ENCODE assay signal across 8 cellular contexts in the genomic region with DNA sequence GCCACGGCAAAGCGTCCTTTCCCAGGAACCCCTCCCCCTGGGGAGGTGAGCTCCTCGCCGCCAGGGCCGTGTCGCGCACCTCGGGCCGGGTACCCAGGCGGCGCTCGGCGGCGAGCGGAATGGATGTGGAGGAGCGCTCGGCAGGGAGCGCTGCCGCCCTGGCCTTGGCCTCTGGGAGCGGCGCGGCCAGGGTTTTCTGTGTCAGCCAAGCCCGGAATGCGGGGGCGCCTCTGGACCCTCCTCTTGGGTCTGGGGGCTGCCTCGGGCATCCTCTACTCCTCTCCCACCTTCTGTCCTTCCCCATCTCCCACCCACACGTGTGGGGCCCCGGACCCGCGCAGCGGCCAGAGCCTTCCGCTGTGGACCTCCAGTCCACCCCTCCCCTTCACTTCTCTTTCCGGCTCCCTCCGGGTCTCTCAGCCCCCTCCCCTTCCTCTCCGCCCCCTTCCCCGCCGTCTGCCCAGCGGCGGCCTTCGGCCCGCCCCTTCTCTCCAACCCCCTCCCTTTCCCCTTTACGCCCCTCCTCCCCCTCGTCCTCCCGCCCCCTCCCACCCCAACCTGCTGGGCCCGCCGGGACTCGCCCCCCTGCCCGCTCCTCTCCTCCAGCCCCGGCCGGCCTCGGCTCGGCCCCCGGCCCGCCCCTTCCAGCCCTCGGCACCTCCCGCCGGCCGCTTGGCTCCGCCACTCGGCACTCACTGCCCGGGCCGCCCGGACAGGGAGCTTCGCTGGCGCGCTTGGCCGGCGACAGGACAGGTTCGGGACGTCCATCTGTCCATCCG. TPM values are rescaled to one million over a fixed set of nuclear protein-coding genes. Genes with fewer than 3 reads are reported as not detected.
A peak's percentile ranks its signal among the peaks of the same experiment; 100 is the strongest.
DNase-seq lines count a peak whose midpoint lies in the region; ATAC-seq and TF ChIP-seq lines count a peak whose summit lies in the region.

Gene MERTK (plus strand): TSS at position 684 of the 779 bp plus-strand sequence. CDS start 129 bp downstream, outside the sequence.

- peaks cover 49% of the 10 kb centered on the region for H3K27me3 Mint-ChIP-seq in activated naive CD8-positive, alpha-beta T cell treated with anti-CD3 and anti-CD28 coated beads, Interleukin-2, amount 10 ng/mL, durations not matched to agents 7 days and 5 days

- DNase-seq in AG10803 (ENCODE audit: low read depth): peak; percentile 20
- no peak for DNase-seq in SK-N-MC (ENCODE audit: low read depth, low spot score)
- peak; percentile 72 for DNase-seq in activated naive CD8-positive, alpha-beta T cell treated with anti-CD3 and anti-CD28 coated beads, Interleukin-2, amount 10 ng/mL, durations not matched to agents 7 days and 5 days
- peak; percentile 90 for DNase-seq in Right ventricle myocardium superior
- peak; percentile 87 to 90 (median 90) for DNase-seq in ovary
- DNase-seq in aorta: peak; percentile 95 to 96

- POLR2A ChIA-PET in activated naive CD8-positive, alpha-beta T cell treated with anti-CD3 and anti-CD28 coated beads, Interleukin-2, amount 10 ng/mL, durations not matched to agents 7 days and 5 days (lab: Charles Lee): interaction anchor here (1.3 kb wide), 1 partner anchor 14 kb away, joined by 4 read pairs; the partner anchor contains the start of gene ANAPC1

- intact Hi-C loops in Right ventricle myocardium superior (cut with DNase I): loop anchor here (5.0 kb wide), 1 partner anchor 154 kb away; no protein-coding TSS in a partner anchor
- intact Hi-C loops in ovary (cut with DNase I): loop anchor here (2.0 to 10.0 kb wide), 4 partner anchors 134 to 357 kb away; partner anchors contain the start of gene ZC3H8 (in 1 of the 4)
- intact Hi-C loops in aorta (cut with DNase I): loop anchor here (2.0 to 5.0 kb wide), 4 partner anchors 75 to 157 kb away; partner anchors contain the start of gene TMEM87B (in 1 of the 2)

- H3K27me3 ChIP-seq in KMS-11 (ENCODE audit: insufficient read depth, low read depth) (no peaks in the 10 kb centered on the region), ovary (no peaks in the 10 kb centered on the region), aorta (ENCODE audit: control insufficient read depth in 1 of 2, insufficient read depth in 2 of 2, low read length in 1 of 2) (no peaks in the 10 kb centered on the region)

- H4K20me1 ChIP-seq in KMS-11 (ENCODE audit: insufficient read depth): no peaks in the 10 kb centered on the region

- peaks cover 10% of the 10 kb centered on the region for H3K4me1 Mint-ChIP-seq in activated naive CD8-positive, alpha-beta T cell treated with anti-CD3 and anti-CD28 coated beads, Interleukin-2, amount 10 ng/mL, durations not matched to agents 7 days and 5 days

- no peaks in the 10 kb centered on the region for H3K36me3 Mint-ChIP-seq in activated naive CD8-positive, alpha-beta T cell treated with anti-CD3 and anti-CD28 coated beads, Interleukin-2, amount 10 ng/mL, durations not matched to agents 7 days and 5 days

- H3K9ac ChIP-seq in KMS-11 (peak within 1 kb of the TSS; percentile 18; the same call in 1 of the 2 replicates), SK-N-MC (ENCODE audit: insufficient read length) (no peak within 1 kb of the TSS)

- H3K9me3 Mint-ChIP-seq in activated naive CD8-positive, alpha-beta T cell treated with anti-CD3 and anti-CD28 coated beads, Interleukin-2, amount 10 ng/mL, durations not matched to agents 7 days and 5 days: no peaks in the 10 kb centered on the region

- peak within 1 kb of the TSS; percentile 75 for H3K4me3 Mint-ChIP-seq in activated naive CD8-positive, alpha-beta T cell treated with anti-CD3 and anti-CD28 coated beads, Interleukin-2, amount 10 ng/mL, durations not matched to agents 7 days and 5 days

- H3K4me1 ChIP-seq in KMS-11 (ENCODE audit: low read depth, poor library complexity, severe bottlenecking): peaks cover 9% of the 10 kb centered on the region
- peaks cover 1% of the 10 kb centered on the region for H3K4me1 ChIP-seq in ovary (ENCODE audit: insufficient read depth)
- no peaks in the 10 kb centered on the region for H3K4me1 ChIP-seq in aorta (ENCODE audit: control insufficient read depth in 1 of 2, insufficient read depth in 2 of 2, low read length in 2 of 2)

- no peak for TF ChIP-seq EP300 in ovary (IDR thresholded peaks at IDR 0.05)

- H3K4me3 ChIP-seq in AG10803 (ENCODE audit: low read length) (peak within 1 kb of the TSS; percentile 55), KMS-11 (IDR thresholded peaks at IDR 0.05; ENCODE audit: insufficient read depth, low read depth, low read length) (no peak within 1 kb of the TSS), SK-N-MC (peak within 1 kb of the TSS; percentile 68), ovary (peak within 1 kb of the TSS; percentile 94), aorta (ENCODE audit: low read length in 2 of 2) (peak within 1 kb of the TSS; percentile 50 to 96)

- H3K79me2 ChIP-seq in KMS-11 (ENCODE audit: insufficient read depth, low read depth): no peaks in the 10 kb centered on the region

- TF ChIP-seq POLR2A in GM19099 (IDR thresholded peaks at IDR 0.05; ENCODE audit: extremely low read depth, insufficient read length, low read depth) (peak; percentile 64), ovary (IDR thresholded peaks at IDR 0.05) (peak; percentile 61)

- WGBS in ovary, 3 donors: 1% methylated on average over 29 to 70 of the region's 71 CpGs
- 1% methylated on average over 57 to 71 of the region's 71 CpGs for WGBS in aorta, 2 donors

- no peak within 1 kb of the TSS for H3K27ac Mint-ChIP-seq in activated naive CD8-positive, alpha-beta T cell treated with anti-CD3 and anti-CD28 coated beads, Interleukin-2, amount 10 ng/mL, durations not matched to agents 7 days and 5 days

- peak within 1 kb of the TSS; percentile 94; the same call in 1 of the 2 replicates for H3K4me2 ChIP-seq in KMS-11

- H3K27ac ChIP-seq in KMS-11: no peak within 1 kb of the TSS
- H3K27ac ChIP-seq in SK-N-MC: no peak within 1 kb of the TSS
- H3K27ac ChIP-seq in ovary: peak within 1 kb of the TSS; percentile 74 to 84
- H3K27ac ChIP-seq in aorta (ENCODE audit: low read depth in 1 of 2, low read length in 2 of 2): peak within 1 kb of the TSS; percentile 73 to 93

- H3K9me3 ChIP-seq in SK-N-MC (ENCODE audit: low read depth, low read length): no peaks in the 10 kb centered on the region
- no peaks in the 10 kb centered on the region for H3K9me3 ChIP-seq in ovary
- no peaks in the 10 kb centered on the region for H3K9me3 ChIP-seq in aorta (ENCODE audit: control insufficient read depth, low read length)

- TF ChIP-seq CTCF in AG10803 (conservative IDR thresholded peaks at IDR 0.05; ENCODE audit: low read length) (peak; percentile 36), KMS-11 (conservative IDR thresholded peaks at IDR 0.05; ENCODE audit: low read depth, low read length) (peak; percentile 23; the same call in 1 of the 2 replicates), ovary (IDR thresholded peaks at IDR 0.05) (peak; percentile 14 to 67 (median 58))

- H2AFZ ChIP-seq in KMS-11 (ENCODE audit: low read depth): peak within 1 kb of the TSS; percentile 79

- ATAC-seq in activated naive CD8-positive, alpha-beta T cell treated with anti-CD3 and anti-CD28 coated beads, Interleukin-2, amount 10 ng/mL, durations not matched to agents 7 days and 5 days (ENCODE audit: low read depth): peak; percentile 87
- ATAC-seq in Right ventricle myocardium superior (ENCODE audit: poor library complexity) (peak; percentile 93), aorta (ENCODE audit: low FRiP score) (peak; percentile 96)

- H3K36me3 ChIP-seq in KMS-11 (ENCODE audit: insufficient read depth): no peaks in the 10 kb centered on the region
- H3K36me3 ChIP-seq in SK-N-MC (ENCODE audit: insufficient read depth, low read length): no peaks in the 10 kb centered on the region
- no peaks in the 10 kb centered on the region for H3K36me3 ChIP-seq in ovary
- H3K36me3 ChIP-seq in aorta (ENCODE audit: control insufficient read depth in 1 of 2, insufficient read depth in 2 of 2, low read length in 1 of 2): no peaks in the 10 kb centered on the region

RNA-seq across cellular contexts. Expression of gene MERTK, which starts in this region (rescaled TPM):
- total RNA-seq in activated naive CD8-positive, alpha-beta T cell treated with anti-CD3 and anti-CD28 coated beads, Interleukin-2, amount 10 ng/mL, durations not matched to agents 7 days and 5 days: under 1 TPM; 0.74 to 0.89 TPM
- total RNA-seq in Right ventricle myocardium superior (5.0 TPM), ovary (10 to 100 TPM; 11.0 to 20.7 (median 13.7) TPM), aorta (10 to 100 TPM; 29.7 to 61.3 TPM)
- polyA plus RNA-seq in ovary (10 to 100 TPM in 1 of 2 donors, 1 to 10 TPM in 1; 8.3 to 21.9 TPM), aorta (10 to 100 TPM in 1 of 2 donors, 1 to 10 TPM in 1; 9.6 to 18.8 TPM)

Comparison
In these comparisons a context has a peak if more than half of its experiments do, and no peak if none do; other contexts are left out.
1. Peak in DNase-seq and ATAC-seq in activated naive CD8-positive, alpha-beta T cell treated with anti-CD3 and anti-CD28 coated beads, Interleukin-2, amount 10 ng/mL, durations not matched to agents 7 days and 5 days; RNA of the gene not detected or under 1 TPM.
2. H3K27ac ChIP-seq: peak in ovary (2 of 2) and aorta (2 of 2); none in KMS-11 (single experiment) and SK-N-MC (single experiment).
3. Peak in every context shown above with its lines, with median percentiles within 50 percentile points of each other: CTCF ChIP-seq and ATAC-seq.